In the genomic region with DNA sequence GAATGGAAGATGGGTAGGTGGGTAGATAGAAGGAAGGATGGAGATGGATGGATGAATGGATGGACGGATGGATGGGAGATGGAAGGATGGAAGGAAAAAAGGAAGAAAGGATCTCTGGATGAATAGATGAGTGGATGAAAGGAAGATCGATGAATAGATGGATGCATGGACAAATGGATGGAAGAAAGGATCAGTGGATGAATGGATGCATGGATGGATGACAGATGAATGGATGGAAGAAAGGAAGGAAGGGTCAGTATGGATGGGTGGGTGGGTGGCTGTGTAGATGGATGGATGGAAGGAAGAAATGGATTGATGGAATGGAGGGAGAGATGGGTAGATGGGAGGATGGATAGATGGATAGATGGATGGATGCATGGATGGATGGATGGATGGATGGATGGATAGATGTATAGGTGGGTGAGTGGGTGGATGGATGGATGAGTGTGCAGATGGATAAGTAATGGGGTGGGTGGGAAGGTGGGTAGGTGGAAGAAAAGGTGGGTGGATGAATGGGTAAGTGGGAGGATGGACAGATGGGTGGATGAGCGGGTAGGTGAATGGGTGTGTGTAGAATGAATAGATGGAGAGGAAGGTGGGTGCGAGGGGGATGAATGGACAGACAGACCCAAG, we compare ENCODE assay signal across 34 cellular contexts. TPM values are rescaled to one million over a fixed set of nuclear protein-coding genes. Genes with fewer than 3 reads are reported as not detected.
"Had no signal": no experiment of that assay in that cellular context is flagged by ENCODE, and none has a peak within 500 bp of the region (broad histone marks: within the 10 kb centered on the region; RNA-seq: fewer than 3 reads in every experiment).

No MANE protein-coding gene starts in this region.

- H3K27ac ChIP-seq: body of pancreas, brain microvascular endothelial cell, breast epithelium, VCaP had no signal

- FAIRE-seq: astrocyte, TTC549 had no signal

- H3K27me3 ChIP-seq: body of pancreas, brain microvascular endothelial cell, breast epithelium had no signal

- H3K4me1 ChIP-seq: body of pancreas, breast epithelium had no signal

- DNase-seq: activated B cell treated with CpG ODN at 0.5 μM for 24 hours; activated CD4-positive, alpha-beta memory T cell treated with anti-CD3 and anti-CD28 coated beads for 36 hours; activated CD4-positive, alpha-beta T cell treated with anti-CD3 and anti-CD28 coated beads for 4 hours; activated CD4-positive, alpha-beta T cell treated with anti-CD3 and anti-CD28 coated beads, Interleukin-2, amount 10 ng/mL, durations not matched to agents 24 days and 14 days; activated CD4-positive, alpha-beta T cell treated with anti-CD3 and anti-CD28 coated beads, Interleukin-2, amount 50 U/mL, for 1 hour; activated CD4-positive, alpha-beta T cell treated with anti-CD3 and anti-CD28 coated beads, Interleukin-2, amount 50 U/mL, for 4 hours; activated CD4-positive, CD25-positive, alpha-beta regulatory T cell treated with anti-CD3 and anti-CD28 coated beads, Interleukin-2, amount 50 U/mL, for 72 hours; activated CD8-positive, alpha-beta memory T cell treated with anti-CD3 and anti-CD28 coated beads, Interleukin-2, amount 50 U/mL, for 4 hours; activated CD8-positive, alpha-beta T cell treated with anti-CD3 and anti-CD28 coated beads for 36 hours; activated effector memory CD4-positive, alpha-beta T cell treated with Interleukin-2 at 50 U/mL for 16 hours; activated gamma-delta T cell; activated naive CD4-positive, alpha-beta T cell treated with anti-CD3 and anti-CD28 coated beads, Interleukin-2, amount 10 ng/mL, durations not matched to agents 7 days and 5 days; activated naive CD4-positive, alpha-beta T cell treated with Interleukin-2 at 50 U/mL for 16 hours; activated naive CD8-positive, alpha-beta T cell treated with anti-CD3 and anti-CD28 coated beads, Interleukin-2, amount 10 ng/mL, durations not matched to agents 7 days and 5 days; activated naive CD8-positive, alpha-beta T cell treated with anti-CD3 and anti-CD28 coated beads, Interleukin-2, amount 50 U/mL, for 24 hours; activated T-cell treated with anti-CD3 and anti-CD28 coated beads for 4 hours; activated T-cell treated with anti-CD3 and anti-CD28 coated beads, Interleukin-2, amount 50 U/mL, for 1 hour; activated T-cell treated with anti-CD3 and anti-CD28 coated beads, Interleukin-2, amount 50 U/mL, for 4 hours; activated T-cell treated with anti-CD3 and anti-CD28 coated beads, Interleukin-2, amount 50 U/mL, for 72 hours; aorta; body of pancreas; brain microvascular endothelial cell; central memory CD4-positive, alpha-beta T cell; T-helper 1 cell; T-helper 2 cell; T-helper 9 cell had no signal

- H3K36me3 ChIP-seq: brain microvascular endothelial cell, breast epithelium had no signal

- H3K9me3 ChIP-seq: body of pancreas, breast epithelium had no signal

- ATAC-seq: activated CD8-positive, alpha-beta T cell treated with anti-CD3 and anti-CD28 coated beads for 36 hours; activated naive CD8-positive, alpha-beta T cell treated with anti-CD3 and anti-CD28 coated beads, Interleukin-2, amount 50 U/mL, for 24 hours; activated T-cell treated with anti-CD3 and anti-CD28 coated beads, Interleukin-2, amount 50 U/mL, for 4 hours; activated T-cell treated with anti-CD3 and anti-CD28 coated beads, Interleukin-2, amount 50 U/mL, for 72 hours; activated T-helper 17 cell treated with anti-CD3 and anti-CD28 coated beads, Interleukin-2, amount 50 U/mL, for 72 hours; body of pancreas had no signal

- H3K4me3 ChIP-seq: body of pancreas, breast epithelium had no signal

RNA-seq across cellular contexts. Expression of a gene that starts 14.6 kb away (rescaled TPM):
- total RNA-seq: activated B cell treated with CpG ODN at 0.5 μM for 24 hours; activated CD4-positive, alpha-beta memory T cell treated with anti-CD3 and anti-CD28 coated beads for 36 hours; activated CD4-positive, alpha-beta T cell treated with anti-CD3 and anti-CD28 coated beads, Interleukin-2, amount 10 ng/mL, durations not matched to agents 24 days and 14 days; activated CD8-positive, alpha-beta memory T cell treated with anti-CD3 and anti-CD28 coated beads for 36 hours; activated CD8-positive, alpha-beta T cell treated with anti-CD3 and anti-CD28 coated beads for 36 hours; activated naive CD8-positive, alpha-beta T cell treated with anti-CD3 and anti-CD28 coated beads, Interleukin-2, amount 10 ng/mL, durations not matched to agents 7 days and 5 days; activated T-cell treated with anti-CD3 and anti-CD28 coated beads, Interleukin-2, amount 50 U/mL, for 4 hours; activated T-cell treated with anti-CD3 and anti-CD28 coated beads, Interleukin-2, amount 50 U/mL, for 72 hours; activated T-helper 1 cell treated with anti-CD3 and anti-CD28 coated beads, Interleukin-12 subunit alpha, Interleukin-12 subunit beta, Interleukin-2, Interleukin-4 antibody, amounts not matched to agents 30 ng/mL and 10 ng/mL and 1 ng/mL, durations not matched to agents 14 hours and 24 hours and 36 hours had no signal

RNA-seq across cellular contexts. Expression of a gene that starts 29.3 kb away (rescaled TPM):
- total RNA-seq: body of pancreas, cardiac septum had no signal
